ENCODE assay signal across 1 cellular context in the genomic region with DNA sequence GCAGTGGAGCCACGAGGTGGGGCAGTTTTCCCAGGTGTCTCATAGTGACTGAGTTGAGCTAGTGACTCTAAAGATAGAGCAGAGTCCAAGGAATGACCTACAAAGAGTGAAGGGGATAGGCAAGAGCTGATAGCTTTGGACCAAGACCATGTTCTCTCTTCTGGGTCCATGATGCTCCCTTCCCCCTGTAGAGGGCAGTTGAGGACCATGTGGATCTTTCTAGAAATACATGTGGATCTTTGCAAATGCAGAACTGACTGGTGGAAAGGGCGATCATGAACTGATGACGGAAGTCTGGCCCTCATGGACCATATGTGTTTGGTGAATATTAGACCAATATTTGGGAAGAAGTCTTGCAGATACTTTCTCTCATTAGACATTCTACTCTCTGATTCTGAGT.
TF ChIP-seq lines count a peak whose summit lies in the region.

No MANE protein-coding gene starts in this region.

TF ChIP-seq in HCT116, 20 proteins besides CTCF, POLR2A, EP300 and RAD21 (continued from another document):
- TF ChIP-seq, protein P1, sequence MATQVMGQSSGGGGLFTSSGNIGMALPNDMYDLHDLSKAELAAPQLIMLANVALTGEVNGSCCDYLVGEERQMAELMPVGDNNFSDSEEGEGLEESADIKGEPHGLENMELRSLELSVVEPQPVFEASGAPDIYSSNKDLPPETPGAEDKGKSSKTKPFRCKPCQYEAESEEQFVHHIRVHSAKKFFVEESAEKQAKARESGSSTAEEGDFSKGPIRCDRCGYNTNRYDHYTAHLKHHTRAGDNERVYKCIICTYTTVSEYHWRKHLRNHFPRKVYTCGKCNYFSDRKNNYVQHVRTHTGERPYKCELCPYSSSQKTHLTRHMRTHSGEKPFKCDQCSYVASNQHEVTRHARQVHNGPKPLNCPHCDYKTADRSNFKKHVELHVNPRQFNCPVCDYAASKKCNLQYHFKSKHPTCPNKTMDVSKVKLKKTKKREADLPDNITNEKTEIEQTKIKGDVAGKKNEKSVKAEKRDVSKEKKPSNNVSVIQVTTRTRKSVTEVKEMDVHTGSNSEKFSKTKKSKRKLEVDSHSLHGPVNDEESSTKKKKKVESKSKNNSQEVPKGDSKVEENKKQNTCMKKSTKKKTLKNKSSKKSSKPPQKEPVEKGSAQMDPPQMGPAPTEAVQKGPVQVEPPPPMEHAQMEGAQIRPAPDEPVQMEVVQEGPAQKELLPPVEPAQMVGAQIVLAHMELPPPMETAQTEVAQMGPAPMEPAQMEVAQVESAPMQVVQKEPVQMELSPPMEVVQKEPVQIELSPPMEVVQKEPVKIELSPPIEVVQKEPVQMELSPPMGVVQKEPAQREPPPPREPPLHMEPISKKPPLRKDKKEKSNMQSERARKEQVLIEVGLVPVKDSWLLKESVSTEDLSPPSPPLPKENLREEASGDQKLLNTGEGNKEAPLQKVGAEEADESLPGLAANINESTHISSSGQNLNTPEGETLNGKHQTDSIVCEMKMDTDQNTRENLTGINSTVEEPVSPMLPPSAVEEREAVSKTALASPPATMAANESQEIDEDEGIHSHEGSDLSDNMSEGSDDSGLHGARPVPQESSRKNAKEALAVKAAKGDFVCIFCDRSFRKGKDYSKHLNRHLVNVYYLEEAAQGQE (IDR thresholded peaks at IDR 0.05; ENCODE audit: low read depth) = no peak
